Comparison of ENCODE assay signal across 27 cellular contexts in genomic region chr1:19733615-19734014, GRCh38.
"Had no signal": no experiment of that assay in that cellular context is flagged by ENCODE, and none has a peak within 500 bp of the region (broad histone marks: within the 10 kb centered on the region; RNA-seq: fewer than 3 reads in every experiment).

No MANE protein-coding gene starts in this region.

- H3K27ac ChIP-seq: brain microvascular endothelial cell, cardiac muscle cell, SK-N-MC, VCaP had no signal

- ATAC-seq: activated T-cell treated with anti-CD3 and anti-CD28 coated beads, Interleukin-2, amount 50 U/mL, for 72 hours; K562; Panc1; Right ventricle myocardium inferior had no signal

- DNase-seq: activated CD4-positive, alpha-beta memory T cell treated with anti-CD3 and anti-CD28 coated beads for 36 hours; activated CD4-positive, alpha-beta T cell treated with anti-CD3 and anti-CD28 coated beads, Interleukin-2, amount 10 ng/mL, durations not matched to agents 7 days and 5 days; activated CD4-positive, CD25-positive, alpha-beta regulatory T cell; activated CD8-positive, alpha-beta memory T cell treated with anti-CD3 and anti-CD28 coated beads, Interleukin-2, amount 50 U/mL, for 4 hours; activated naive CD4-positive, alpha-beta T cell treated with anti-CD3 and anti-CD28 coated beads, Interleukin-2, amount 50 U/mL, for 16 hours; activated T-cell treated with anti-CD3 and anti-CD28 coated beads, Interleukin-2, amount 50 U/mL, for 72 hours; brain microvascular endothelial cell; cerebellar nuclear complex; Karpas-422; MM.1S; NCI-H1105; NCI-H1436; NCI-H1694 treated with DMSO at 0.1 percent for 48 hours; NCI-H2029 treated with DMSO at 0.1 percent for 48 hours; NCI-H446 treated with DMSO at 0.1 percent for 48 hours; NCI-H526; NCI-H774; NK-92 treated with Interleukin-12 subunit alpha and Interleukin-12 subunit beta, amount 100 ng/mL, for 24 hours; OCI-M1; RPMI8226; T-helper 1 cell had no signal

- H3K27me3 ChIP-seq: brain microvascular endothelial cell had no signal

- H3K36me3 ChIP-seq: brain microvascular endothelial cell, cardiac muscle cell had no signal

- H3K4me3 ChIP-seq: cardiac muscle cell, K562, SK-N-MC had no signal
